ENCODE assay signal across 15 cellular contexts in the genomic region with DNA sequence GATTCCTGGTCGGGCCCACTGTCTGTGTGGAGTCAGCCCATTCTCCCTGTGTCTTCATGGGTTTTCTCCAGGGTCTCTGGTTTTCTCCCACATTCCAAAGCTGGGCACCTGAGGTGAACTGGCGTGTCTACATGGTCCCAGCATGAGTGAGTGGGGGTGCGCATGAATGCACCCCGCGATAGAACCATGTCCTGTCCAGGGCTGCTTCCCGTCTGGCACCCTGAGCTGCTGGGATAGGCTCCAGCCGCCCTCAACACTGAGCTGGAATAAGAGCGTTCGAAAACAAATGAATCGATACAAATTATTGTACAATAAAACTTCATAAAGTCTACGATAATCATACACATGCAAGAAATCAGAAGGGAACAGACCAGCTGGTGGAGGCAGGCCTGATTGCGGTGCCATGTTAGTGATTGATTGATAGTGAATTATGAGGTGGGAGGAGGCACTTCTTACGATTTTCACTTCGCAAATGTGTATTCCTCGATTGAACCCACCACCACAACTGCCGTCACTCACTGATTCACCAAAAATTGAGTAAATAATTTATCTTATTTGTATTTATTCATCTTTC.
DNase-seq lines count a peak whose midpoint lies in the region; ATAC-seq, FAIRE-seq and TF ChIP-seq lines count a peak whose summit lies in the region.
"Had no signal": no experiment of that assay in that cellular context is flagged by ENCODE, and none has a peak within 500 bp of the region (broad histone marks: within the 10 kb centered on the region; RNA-seq: fewer than 3 reads in every experiment).

No MANE protein-coding gene starts in this region.

- H3K4me3 ChIP-seq in left ventricle myocardium inferior (no peak overlapping the region), heart right ventricle (no peak overlapping the region), coronary artery (no peak overlapping the region), pancreas (no peak overlapping the region)
- H3K4me3 ChIP-seq: BLaER1 had no signal

- H3K27ac ChIP-seq in left ventricle myocardium inferior (replicated peaks) (peak overlapping the region; percentile 59), heart right ventricle (peak overlapping the region in 1 of 10 donors; percentile 48), coronary artery (no peak overlapping the region), pancreas (peak overlapping the region in 3 of 4 donors; percentile 28 to 55 (median 48))
- H3K27ac ChIP-seq: BLaER1 had no signal

- no peaks in the 10 kb centered on the region for H3K27me3 ChIP-seq in left ventricle myocardium inferior (ENCODE audit: low read depth)
- H3K27me3 ChIP-seq in heart right ventricle: no peaks in the 10 kb centered on the region
- no peaks in the 10 kb centered on the region for H3K27me3 ChIP-seq in pancreas
- H3K27me3 ChIP-seq: BLaER1 had no signal

- peaks cover 9% of the 10 kb centered on the region for H3K4me1 Mint-ChIP-seq in WTC11

- 0 out of 2 replicates have a peak, but pooled peaks cover 3% of the 10 kb centered on the region for H3K36me3 Mint-ChIP-seq in WTC11

- 98% methylated on average over 16 of the region's 16 CpGs for WGBS in heart right ventricle, 2 donors
- 44 to 53% methylated on average over 16 of the region's 16 CpGs for WGBS in pancreas, 2 donors

- H3K4me1 ChIP-seq in left ventricle myocardium inferior (peaks cover 39% of the 10 kb centered on the region), heart right ventricle (peaks cover 0 to 30% (median 9%) of the 10 kb centered on the region in 9 donors), pancreas (peaks cover 5 to 30% (median 20%) of the 10 kb centered on the region in 3 donors)
- H3K4me1 ChIP-seq: BLaER1 had no signal

- no peak overlapping the region for H3K4me3 Mint-ChIP-seq in WTC11
- H3K4me3 Mint-ChIP-seq: HFFc6 had no signal

- DNase-seq in left ventricle myocardium inferior (no peak), heart right ventricle (no peak), coronary artery (ENCODE audit: low spot score) (peak; percentile 46), pancreas (peak in 1 of 6 donors; percentile 29), WTC11 (ENCODE audit: low spot score) (no peak), RCC 7860 (ENCODE audit: low spot score) (no peak)
- DNase-seq: 8988T, AML-193, DMS53, GF-D8, HCEC 1CT, HFFc6 had no signal

- no peak for FAIRE-seq in pancreas (lab: Jason Lieb, UNC)
- FAIRE-seq in RCC 7860 (lab: Jason Lieb, UNC): no peak
- FAIRE-seq: HTR-8/SVneo had no signal

- intact Hi-C loops in left ventricle myocardium inferior (cut with micrococcal nuclease): no loop called here
- intact Hi-C loops in heart right ventricle (cut with DNase I): loop anchor here in 2 of 10 donors (10.0 kb wide), 1 partner anchor 556 kb away; no protein-coding TSS in a partner anchor
- intact Hi-C loops in pancreas (cut with DNase I): loop anchor here in 1 of 3 donors (10.0 kb wide), 1 partner anchor 316 kb away; no protein-coding TSS in a partner anchor

- H3K9me3 Mint-ChIP-seq in WTC11: no peaks in the 10 kb centered on the region
- H3K9me3 Mint-ChIP-seq: HFFc6 had no signal

- POLR2A ChIA-PET in WTC11 (lab: Charles Lee): no interaction called here

- H3K36me3 ChIP-seq in left ventricle myocardium inferior: peaks cover 53% of the 10 kb centered on the region
- peaks cover 0 to 83% (median 4%) of the 10 kb centered on the region in 9 donors for H3K36me3 ChIP-seq in heart right ventricle
- no peaks in the 10 kb centered on the region for H3K36me3 ChIP-seq in pancreas

- CTCF ChIA-PET in WTC11 (lab: Charles Lee): interaction anchor here (2.6 kb wide), 1 partner anchor 11 kb away, joined by 25 read pairs; no protein-coding TSS in a partner anchor

- H3K27ac Mint-ChIP-seq in WTC11: no peak overlapping the region
- H3K27ac Mint-ChIP-seq: HFFc6 had no signal

- ATAC-seq in heart right ventricle: no peak
- ATAC-seq in pancreas: peak; percentile 42 to 56 (median 53)
- no peak for ATAC-seq in HG02884 (IDR thresholded peaks at IDR 0.05; ENCODE audit: unreplicated experiment)
- no peak for ATAC-seq in WTC11

- H3K9me3 ChIP-seq in left ventricle myocardium inferior (replicated peaks) (no peaks in the 10 kb centered on the region), heart right ventricle (no peaks in the 10 kb centered on the region), pancreas (no peaks in the 10 kb centered on the region)
- H3K9me3 ChIP-seq: BLaER1 had no signal

- no peaks in the 10 kb centered on the region for H3K27me3 Mint-ChIP-seq in WTC11 (ENCODE audit: low read depth)

- no peak for TF ChIP-seq CTCF in left ventricle myocardium inferior (IDR thresholded peaks at IDR 0.05; ENCODE audit: borderline replicate concordance)
- TF ChIP-seq CTCF in heart right ventricle (IDR thresholded peaks at IDR 0.05): no peak
- no peak for TF ChIP-seq CTCF in coronary artery (IDR thresholded peaks at IDR 0.05)
- no peak for TF ChIP-seq CTCF in pancreas (IDR thresholded peaks at IDR 0.05)
- TF ChIP-seq CTCF in WTC11 (IDR thresholded peaks at IDR 0.05): no peak

TF ChIP-seq in WTC11, 78 proteins besides CTCF, POLR2A, EP300 and RAD21:
- TF ChIP-seq AFF4 (CRISPR knock-in tag; IDR thresholded peaks at IDR 0.05; ENCODE audit: borderline replicate concordance): no peak

Comparison
In these comparisons a context has a peak if more than half of its experiments do, and no peak if none do; other contexts are left out.
1. H3K27ac ChIP-seq: peak in left ventricle myocardium inferior (single experiment) and pancreas (3 of 4); none in coronary artery (0 of 2).
2. ATAC-seq: peak in pancreas (4 of 4); none in heart right ventricle (0 of 8), HG02884 (single experiment) and WTC11 (single experiment).